1 cellular context compared by ENCODE assay signal in the genomic region with DNA sequence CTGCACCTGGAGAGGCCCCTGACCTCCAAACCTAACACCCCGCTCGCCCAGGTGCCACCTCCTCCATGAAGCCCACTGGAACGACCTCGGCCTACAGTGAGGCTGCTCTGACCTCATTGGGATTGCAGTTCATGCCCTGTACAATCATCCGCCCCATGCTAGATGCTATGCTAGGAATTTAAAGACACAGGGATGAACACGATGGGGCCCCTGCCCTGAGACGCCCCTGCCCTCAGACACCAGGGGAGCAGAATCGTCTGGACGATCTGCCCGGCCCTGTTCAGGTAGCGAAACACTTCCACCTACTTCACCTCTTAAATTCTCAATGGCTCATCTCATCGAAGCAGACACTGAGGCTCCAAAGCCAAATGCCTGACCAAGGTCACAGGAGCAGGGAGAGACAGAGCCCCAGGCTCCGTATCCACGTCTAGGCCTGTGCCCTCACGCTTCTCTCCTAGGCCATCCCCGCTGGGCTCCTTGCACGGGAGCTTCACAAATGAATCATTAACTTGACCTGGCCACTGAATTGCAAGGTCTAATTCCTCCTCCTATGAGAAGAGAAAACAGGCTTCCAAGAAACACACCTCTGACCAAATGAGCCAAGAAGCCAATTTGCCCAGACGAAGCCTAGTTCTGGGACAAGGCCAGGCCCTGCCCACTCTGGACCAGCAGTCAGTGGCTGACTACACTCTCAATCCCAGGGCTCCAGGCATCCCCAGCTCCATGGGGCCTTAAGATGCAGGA.
TF ChIP-seq lines count a peak whose summit lies in the region.

No MANE protein-coding gene starts in this region.

TF ChIP-seq in HepG2, 621 proteins besides CTCF, POLR2A, EP300 and RAD21 (continued from another document):
- TF ChIP-seq, protein P1, sequence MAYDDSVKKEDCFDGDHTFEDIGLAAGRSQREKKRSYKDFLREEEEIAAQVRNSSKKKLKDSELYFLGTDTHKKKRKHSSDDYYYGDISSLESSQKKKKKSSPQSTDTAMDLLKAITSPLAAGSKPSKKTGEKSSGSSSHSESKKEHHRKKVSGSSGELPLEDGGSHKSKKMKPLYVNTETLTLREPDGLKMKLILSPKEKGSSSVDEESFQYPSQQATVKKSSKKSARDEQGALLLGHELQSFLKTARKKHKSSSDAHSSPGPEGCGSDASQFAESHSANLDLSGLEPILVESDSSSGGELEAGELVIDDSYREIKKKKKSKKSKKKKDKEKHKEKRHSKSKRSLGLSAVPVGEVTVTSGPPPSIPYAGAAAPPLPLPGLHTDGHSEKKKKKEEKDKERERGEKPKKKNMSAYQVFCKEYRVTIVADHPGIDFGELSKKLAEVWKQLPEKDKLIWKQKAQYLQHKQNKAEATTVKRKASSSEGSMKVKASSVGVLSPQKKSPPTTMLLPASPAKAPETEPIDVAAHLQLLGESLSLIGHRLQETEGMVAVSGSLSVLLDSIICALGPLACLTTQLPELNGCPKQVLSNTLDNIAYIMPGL (CRISPR knock-in tag; IDR thresholded peaks at IDR 0.05; ENCODE audit: borderline replicate concordance in 1 of 2, low read depth in 1 of 2) = peak; percentile 12 to 24; a peak in 2 of 4 replicates
- TF ChIP-seq ZNF446 (CRISPR knock-in tag; IDR thresholded peaks at IDR 0.05) = no peak
- TF ChIP-seq, protein P2, sequence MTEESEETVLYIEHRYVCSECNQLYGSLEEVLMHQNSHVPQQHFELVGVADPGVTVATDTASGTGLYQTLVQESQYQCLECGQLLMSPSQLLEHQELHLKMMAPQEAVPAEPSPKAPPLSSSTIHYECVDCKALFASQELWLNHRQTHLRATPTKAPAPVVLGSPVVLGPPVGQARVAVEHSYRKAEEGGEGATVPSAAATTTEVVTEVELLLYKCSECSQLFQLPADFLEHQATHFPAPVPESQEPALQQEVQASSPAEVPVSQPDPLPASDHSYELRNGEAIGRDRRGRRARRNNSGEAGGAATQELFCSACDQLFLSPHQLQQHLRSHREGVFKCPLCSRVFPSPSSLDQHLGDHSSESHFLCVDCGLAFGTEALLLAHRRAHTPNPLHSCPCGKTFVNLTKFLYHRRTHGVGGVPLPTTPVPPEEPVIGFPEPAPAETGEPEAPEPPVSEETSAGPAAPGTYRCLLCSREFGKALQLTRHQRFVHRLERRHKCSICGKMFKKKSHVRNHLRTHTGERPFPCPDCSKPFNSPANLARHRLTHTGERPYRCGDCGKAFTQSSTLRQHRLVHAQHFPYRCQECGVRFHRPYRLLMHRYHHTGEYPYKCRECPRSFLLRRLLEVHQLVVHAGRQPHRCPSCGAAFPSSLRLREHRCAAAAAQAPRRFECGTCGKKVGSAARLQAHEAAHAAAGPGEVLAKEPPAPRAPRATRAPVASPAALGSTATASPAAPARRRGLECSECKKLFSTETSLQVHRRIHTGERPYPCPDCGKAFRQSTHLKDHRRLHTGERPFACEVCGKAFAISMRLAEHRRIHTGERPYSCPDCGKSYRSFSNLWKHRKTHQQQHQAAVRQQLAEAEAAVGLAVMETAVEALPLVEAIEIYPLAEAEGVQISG (CRISPR knock-in tag; IDR thresholded peaks at IDR 0.05) = no peak; the same call in 1 of the 2 replicates
- no peak for TF ChIP-seq CHD2 (IDR thresholded peaks at IDR 0.05; ENCODE audit: low read depth, low read length)
- TF ChIP-seq U2AF1 (optimal IDR thresholded peaks at IDR 0.05; ENCODE audit: low read depth, low read length) = no peak
